In genomic region chr4:82898322-82899243, GRCh38 we compare ENCODE assay signal across 1 cellular context.
TF ChIP-seq lines count a peak whose summit lies in the region.

No MANE protein-coding gene starts in this region.

TF ChIP-seq in endothelial cell of umbilical vein, 7 proteins besides CTCF, POLR2A, EP300 and RAD21 (continued from another document):
- TF ChIP-seq MYC (IDR thresholded peaks at IDR 0.05; ENCODE audit: low read depth, low read length) (no peak), EZH2 (IDR thresholded peaks at IDR 0.05; ENCODE audit: borderline replicate concordance, low read depth, low read length, severe bottlenecking) (no peak)
